ENCODE assay signal across 10 cellular contexts in genomic region chr6:106194949-106195919, GRCh38.
DNase-seq lines count a peak whose midpoint lies in the region; ATAC-seq, FAIRE-seq and TF ChIP-seq lines count a peak whose summit lies in the region.
"Had no signal": no experiment of that assay in that cellular context is flagged by ENCODE, and none has a peak within 500 bp of the region (broad histone marks: within the 10 kb centered on the region; RNA-seq: fewer than 3 reads in every experiment).

No MANE protein-coding gene starts in this region.

- H3K27ac Mint-ChIP-seq in activated naive CD4-positive, alpha-beta T cell treated with anti-CD3 and anti-CD28 coated beads, Interleukin-2, amount 50 U/mL, for 72 hours: peak overlapping the region; percentile 51 to 88

- peak; percentile 43 for ATAC-seq in HG03354 (IDR thresholded peaks at IDR 0.05; ENCODE audit: poor library complexity, severe bottlenecking, unreplicated experiment)
- peak; percentile 87 to 90 for ATAC-seq in activated naive CD4-positive, alpha-beta T cell treated with anti-CD3 and anti-CD28 coated beads, Interleukin-2, amount 50 U/mL, for 72 hours
- ATAC-seq in left colon: peak; percentile 88
- no peak for ATAC-seq in HG03439 (IDR thresholded peaks at IDR 0.05; ENCODE audit: unreplicated experiment)

- H3K4me3 ChIP-seq in dorsolateral prefrontal cortex: no peak overlapping the region
- H3K4me3 ChIP-seq: lower lobe of right lung, SJSA1 had no signal

- DNase-seq in GM12892 (ENCODE audit: insufficient read length) (no peak), left colon (no peak), mesenteric fat pad (ENCODE audit: low spot score) (no peak), dorsolateral prefrontal cortex (no peak), NCI-H526 treated with DMSO at 0.1 percent for 48 hours (lab: John Stamatoyannopoulos, UW) (no peak)
- no peak for DNase-seq in activated naive CD4-positive, alpha-beta T cell treated with anti-CD3 and anti-CD28 coated beads, Interleukin-2, amount 50 U/mL, for 72 hours (ENCODE audit: low spot score in 2 of 2)
- DNase-seq: lower lobe of right lung had no signal

- FAIRE-seq in GM12892 (lab: Jason Lieb, UNC): peak; percentile 79

- H3K27me3 ChIP-seq in dorsolateral prefrontal cortex: no peaks in the 10 kb centered on the region
- H3K27me3 ChIP-seq: SJSA1 had no signal

- TF ChIP-seq CTCF in dorsolateral prefrontal cortex (IDR thresholded peaks at IDR 0.05 in 54 of 56, conservative IDR thresholded peaks at IDR 0.05 in 2 of 56; ENCODE audit: low read depth in 1 of 56, partially characterized antibody in 56 of 56): no peak

- peaks cover 0 to 33% of the 10 kb centered on the region in 2 donors for H3K36me3 Mint-ChIP-seq in activated naive CD4-positive, alpha-beta T cell treated with anti-CD3 and anti-CD28 coated beads, Interleukin-2, amount 50 U/mL, for 72 hours

- intact Hi-C loops in left colon (cut with DNase I, micrococcal nuclease) (no loop called here), dorsolateral prefrontal cortex (cut with DNase I) (no loop called here)

- H3K27ac ChIP-seq in dorsolateral prefrontal cortex: no peak overlapping the region
- H3K27ac ChIP-seq: lower lobe of right lung, SJSA1 had no signal

- no peak for TF ChIP-seq POLR2A in GM12892 (IDR thresholded peaks at IDR 0.05; ENCODE audit: low read depth, low read length)

- peaks cover 0 to 4% of the 10 kb centered on the region in 2 donors for H3K9me3 Mint-ChIP-seq in activated naive CD4-positive, alpha-beta T cell treated with anti-CD3 and anti-CD28 coated beads, Interleukin-2, amount 50 U/mL, for 72 hours
